In the genomic region with DNA sequence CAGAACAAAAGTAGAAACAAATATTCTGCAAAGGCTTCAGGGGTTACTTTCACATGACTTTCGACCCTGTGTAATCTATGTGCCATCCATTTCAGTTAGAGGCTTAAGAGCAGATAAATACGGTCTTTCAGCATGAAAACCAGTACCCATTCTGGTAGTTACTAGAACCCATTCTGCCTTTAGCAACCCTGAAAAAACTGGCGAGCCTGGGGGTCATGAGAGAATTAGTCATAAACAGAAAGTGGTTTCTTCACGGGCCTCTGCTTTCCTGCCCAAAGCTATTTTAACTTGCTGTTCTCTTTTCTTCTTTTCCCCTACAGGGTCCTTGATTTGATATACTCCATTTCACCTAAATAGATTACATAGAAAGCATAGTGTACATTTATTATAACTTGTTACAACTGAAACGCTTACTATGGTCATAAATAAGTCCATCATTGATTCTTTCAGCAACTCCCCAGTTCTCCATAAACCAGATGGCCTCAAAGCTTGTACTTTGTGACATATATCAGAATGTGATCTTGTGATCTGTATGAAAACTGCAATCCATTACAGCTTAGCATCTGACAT, we compare ENCODE assay signal across 8 cellular contexts. TPM values are rescaled to one million over a fixed set of nuclear protein-coding genes. Genes with fewer than 3 reads are reported as not detected.
A peak's percentile ranks its signal among the peaks of the same experiment; 100 is the strongest.
DNase-seq lines count a peak whose midpoint lies in the region; ATAC-seq lines count a peak whose summit lies in the region.

No MANE protein-coding gene starts in this region.

- no peaks in the 10 kb centered on the region for H3K9me3 ChIP-seq in CD8-positive, alpha-beta memory T cell (ENCODE audit: low read length)

- no peaks in the 10 kb centered on the region for H3K4me1 ChIP-seq in CD8-positive, alpha-beta memory T cell (ENCODE audit: insufficient read depth, low read length)

- no peak for DNase-seq in CD8-positive, alpha-beta memory T cell
- DNase-seq in amniotic epithelial cell (ENCODE audit: low read depth), result peak; percentile 43
- no peak for DNase-seq in amniotic stem cell (lab: John Stamatoyannopoulos, UW)
- no peak for DNase-seq in NCI-H146 (lab: John Stamatoyannopoulos, UW)
- DNase-seq in activated CD8-positive, alpha-beta memory T cell treated with anti-CD3 and anti-CD28 coated beads, Interleukin-2, amount 50 U/mL, for 4 hours, result no peak
- no peak for DNase-seq in NCI-H748 (lab: John Stamatoyannopoulos, UW; ENCODE audit: unreplicated experiment)

- no peak overlapping the region for H3K4me3 ChIP-seq in CD8-positive, alpha-beta memory T cell (ENCODE audit: low read length)

- POLR2A ChIA-PET in CD8-positive, alpha-beta memory T cell (lab: Charles Lee), result no interaction called here

- CTCF ChIA-PET in CD8-positive, alpha-beta memory T cell (lab: Charles Lee), result interaction anchor here (1.2 kb wide), 1 partner anchor 74 kb away, joined by 4 read pairs; no protein-coding TSS in a partner anchor

- peak overlapping the region; percentile 5 to 89 (median 44) for H3K27ac Mint-ChIP-seq in CD8-positive, alpha-beta memory T cell

- H3K36me3 ChIP-seq in CD8-positive, alpha-beta memory T cell (ENCODE audit: insufficient read depth, low read length), result peaks cover 28% of the 10 kb centered on the region

- H3K27me3 Mint-ChIP-seq in CD8-positive, alpha-beta memory T cell, result no peaks in the 10 kb centered on the region

- peak overlapping the region in 5 of 7 donors; percentile 38 to 63 (median 49) for H3K4me3 Mint-ChIP-seq in CD8-positive, alpha-beta memory T cell

- peaks cover 17 to 81% (median 30%) of the 10 kb centered on the region in 3 donors for H3K36me3 Mint-ChIP-seq in CD8-positive, alpha-beta memory T cell

- no peaks in the 10 kb centered on the region for H3K27me3 ChIP-seq in CD8-positive, alpha-beta memory T cell (ENCODE audit: insufficient read depth, low read length, poor library complexity, severe bottlenecking)

- peaks cover 12 to 24% (median 22%) of the 10 kb centered on the region in 3 donors for H3K4me1 Mint-ChIP-seq in CD8-positive, alpha-beta memory T cell

- H3K27ac ChIP-seq in CD8-positive, alpha-beta memory T cell (ENCODE audit: low read depth, low read length), result no peak overlapping the region

- no peaks in the 10 kb centered on the region for H3K9me3 Mint-ChIP-seq in CD8-positive, alpha-beta memory T cell

- ATAC-seq in GM19452 (IDR thresholded peaks at IDR 0.05; ENCODE audit: unreplicated experiment) (peak; percentile 67), HG03354 (IDR thresholded peaks at IDR 0.05; ENCODE audit: poor library complexity, severe bottlenecking, unreplicated experiment) (peak; percentile 76)

RNA-seq across cellular contexts. Expression of a gene that starts 48.3 kb away (rescaled TPM):
- total RNA-seq in CD8-positive, alpha-beta memory T cell, result 10 to 100 TPM; 16.0 to 18.1 TPM
- 28.5 TPM for polyA plus RNA-seq in CD8-positive, alpha-beta memory T cell

RNA-seq across cellular contexts. Expression of a gene that starts 59.5 kb away (rescaled TPM):
- total RNA-seq in CD8-positive, alpha-beta memory T cell, result 10 to 100 TPM; 15.4 to 16.9 TPM
- 3.9 TPM for polyA plus RNA-seq in CD8-positive, alpha-beta memory T cell
